19 cellular contexts compared by ENCODE assay signal in the genomic region with DNA sequence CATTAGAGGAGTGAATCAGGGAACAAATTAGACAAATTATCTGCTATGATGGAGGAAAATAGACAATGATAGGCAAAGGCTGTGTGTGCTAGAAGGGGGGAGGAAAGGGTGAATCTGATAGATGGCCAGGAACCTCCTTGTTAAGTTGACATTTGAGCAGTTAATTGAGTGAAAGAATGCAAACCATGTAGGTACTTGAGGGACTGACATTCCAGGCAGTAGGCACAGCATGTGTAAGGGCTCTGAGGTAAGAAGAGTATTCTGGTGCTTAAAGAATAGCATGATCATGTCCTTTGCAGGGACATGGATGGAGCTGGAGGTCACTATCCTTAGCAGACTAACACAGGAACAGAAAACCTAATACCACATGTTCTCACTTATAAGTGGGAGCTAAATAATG. TPM values are rescaled to one million over a fixed set of nuclear protein-coding genes. Genes with fewer than 3 reads are reported as not detected.
DNase-seq lines count a peak whose midpoint lies in the region; ATAC-seq and TF ChIP-seq lines count a peak whose summit lies in the region.
"Had no signal": no experiment of that assay in that cellular context is flagged by ENCODE, and none has a peak within 500 bp of the region (broad histone marks: within the 10 kb centered on the region; RNA-seq: fewer than 3 reads in every experiment).

No MANE protein-coding gene starts in this region.

- H3K27me3 Mint-ChIP-seq in activated CD8-positive, alpha-beta memory T cell treated with anti-CD3 and anti-CD28 coated beads, Interleukin-2, amount 10 ng/mL, durations not matched to agents 7 days and 5 days: peaks cover 15% of the 10 kb centered on the region

- peaks cover 55% of the 10 kb centered on the region for H3K4me1 ChIP-seq in OCI-LY3 (ENCODE audit: low read length)
- H3K4me1 ChIP-seq in thyroid gland: peaks cover 9 to 13% of the 10 kb centered on the region in 2 donors
- H3K4me1 ChIP-seq: Peyer's patch, transverse colon had no signal

- no peaks in the 10 kb centered on the region for H3K27me3 ChIP-seq in OCI-LY3 (ENCODE audit: low read depth, low read length)
- no peaks in the 10 kb centered on the region for H3K27me3 ChIP-seq in thyroid gland
- H3K27me3 ChIP-seq: Peyer's patch, transverse colon had no signal

- H3K36me3 ChIP-seq in OCI-LY3 (replicated peaks; ENCODE audit: low read depth, low read length) (peaks cover 23% of the 10 kb centered on the region), thyroid gland (no peaks in the 10 kb centered on the region)
- H3K36me3 ChIP-seq: Peyer's patch, transverse colon had no signal

- ATAC-seq in HG03469 (IDR thresholded peaks at IDR 0.05; ENCODE audit: unreplicated experiment) (no peak), GM19023 (IDR thresholded peaks at IDR 0.05; ENCODE audit: unreplicated experiment) (no peak)
- no peak for ATAC-seq in activated CD8-positive, alpha-beta memory T cell treated with anti-CD3 and anti-CD28 coated beads, Interleukin-2, amount 10 ng/mL, durations not matched to agents 7 days and 5 days
- ATAC-seq: natural killer cell treated with Interleukin-12 subunit alpha and Interleukin-12 subunit beta and Interleukin-15 and Interleukin-18, amount 100 ng/mL, for 72 hours; SK-N-SH treated with all-trans-retinoic acid at 6 μM for 48 hours; stimulated activated effector memory CD8-positive, alpha-beta T cell treated with anti-CD3 and anti-CD28 coated beads, Interleukin-12 subunit alpha, Interleukin-12 subunit beta, amount 100 ng/mL, for 72 hours had no signal

- no peaks in the 10 kb centered on the region for H3K9me3 Mint-ChIP-seq in activated CD8-positive, alpha-beta memory T cell treated with anti-CD3 and anti-CD28 coated beads, Interleukin-2, amount 10 ng/mL, durations not matched to agents 7 days and 5 days (ENCODE audit: low read depth)
- H3K9me3 Mint-ChIP-seq: natural killer cell treated with Interleukin-12 subunit alpha and Interleukin-12 subunit beta and Interleukin-15 and Interleukin-18, amount 100 ng/mL, for 72 hours; stimulated activated effector memory CD8-positive, alpha-beta T cell treated with anti-CD3 and anti-CD28 coated beads, Interleukin-12 subunit alpha, Interleukin-12 subunit beta, amount 100 ng/mL, for 72 hours had no signal

- peaks cover 89% of the 10 kb centered on the region for H3K79me2 ChIP-seq in OCI-LY3 (ENCODE audit: low read length)

- TF ChIP-seq CTCF in OCI-LY3 (IDR thresholded peaks at IDR 0.05; ENCODE audit: low read depth, low read length) (no peak), thyroid gland (IDR thresholded peaks at IDR 0.05) (no peak)

- no peak overlapping the region for H2AFZ ChIP-seq in OCI-LY3 (ENCODE audit: low read depth, low read length)

- H3K27ac Mint-ChIP-seq in activated CD8-positive, alpha-beta memory T cell treated with anti-CD3 and anti-CD28 coated beads, Interleukin-2, amount 10 ng/mL, durations not matched to agents 7 days and 5 days: no peak overlapping the region
- H3K27ac Mint-ChIP-seq: natural killer cell treated with Interleukin-12 subunit alpha and Interleukin-12 subunit beta and Interleukin-15 and Interleukin-18, amount 100 ng/mL, for 72 hours; stimulated activated effector memory CD8-positive, alpha-beta T cell treated with anti-CD3 and anti-CD28 coated beads, Interleukin-12 subunit alpha, Interleukin-12 subunit beta, amount 100 ng/mL, for 72 hours had no signal

- peak overlapping the region; percentile 82 for H3K4me2 ChIP-seq in OCI-LY3 (ENCODE audit: low read length)

- TF ChIP-seq POLR2A in thyroid gland (IDR thresholded peaks at IDR 0.05): peak in 1 of 2 donors; percentile 33

- H3K36me3 Mint-ChIP-seq in activated CD8-positive, alpha-beta memory T cell treated with anti-CD3 and anti-CD28 coated beads, Interleukin-2, amount 10 ng/mL, durations not matched to agents 7 days and 5 days: no peaks in the 10 kb centered on the region
- H3K36me3 Mint-ChIP-seq: natural killer cell treated with Interleukin-12 subunit alpha and Interleukin-12 subunit beta and Interleukin-15 and Interleukin-18, amount 100 ng/mL, for 72 hours; stimulated activated effector memory CD8-positive, alpha-beta T cell treated with anti-CD3 and anti-CD28 coated beads, Interleukin-12 subunit alpha, Interleukin-12 subunit beta, amount 100 ng/mL, for 72 hours had no signal

- peaks cover 3% of the 10 kb centered on the region; the same call in 1 of the 2 replicates for H4K20me1 ChIP-seq in OCI-LY3 (ENCODE audit: insufficient read depth, low read length)

- no peak overlapping the region for H3K4me3 Mint-ChIP-seq in activated CD8-positive, alpha-beta memory T cell treated with anti-CD3 and anti-CD28 coated beads, Interleukin-2, amount 10 ng/mL, durations not matched to agents 7 days and 5 days
- H3K4me3 Mint-ChIP-seq: natural killer cell treated with Interleukin-12 subunit alpha and Interleukin-12 subunit beta and Interleukin-15 and Interleukin-18, amount 100 ng/mL, for 72 hours; stimulated activated effector memory CD8-positive, alpha-beta T cell treated with anti-CD3 and anti-CD28 coated beads, Interleukin-12 subunit alpha, Interleukin-12 subunit beta, amount 100 ng/mL, for 72 hours had no signal

- H3K4me3 ChIP-seq in OCI-LY3 (ENCODE audit: low read length) (peak overlapping the region; percentile 66), thyroid gland (replicated peaks in 1 of 3) (no peak overlapping the region)
- H3K4me3 ChIP-seq: Peyer's patch, transverse colon had no signal

- DNase-seq in DMS53 (lab: John Stamatoyannopoulos, UW) (peak; percentile 9), DMS53 treated with DMSO at 0.1 percent for 48 hours (lab: John Stamatoyannopoulos, UW; ENCODE audit: unreplicated experiment) (no peak), kidney glomerular epithelial cell (lab: John Stamatoyannopoulos, UW) (peak; percentile 38), thyroid gland (peak; percentile 36 to 50)
- DNase-seq in activated CD8-positive, alpha-beta memory T cell treated with anti-CD3 and anti-CD28 coated beads, Interleukin-2, amount 10 ng/mL, durations not matched to agents 7 days and 5 days: no peak
- DNase-seq: anterior cingulate cortex, DMS79 treated with DMSO at 0.1 percent for 48 hours, NCI-H2107, NCI-H748 treated with DMSO at 0.1 percent for 48 hours, Peyer's patch, transverse colon had no signal

- H3K4me1 Mint-ChIP-seq in activated CD8-positive, alpha-beta memory T cell treated with anti-CD3 and anti-CD28 coated beads, Interleukin-2, amount 10 ng/mL, durations not matched to agents 7 days and 5 days: peaks cover 13% of the 10 kb centered on the region
- H3K4me1 Mint-ChIP-seq: stimulated activated effector memory CD8-positive, alpha-beta T cell treated with anti-CD3 and anti-CD28 coated beads, Interleukin-12 subunit alpha, Interleukin-12 subunit beta, amount 100 ng/mL, for 72 hours had no signal

- CTCF ChIA-PET in activated CD8-positive, alpha-beta memory T cell treated with anti-CD3 and anti-CD28 coated beads, Interleukin-2, amount 10 ng/mL, durations not matched to agents 7 days and 5 days (lab: Charles Lee): interaction anchor here (0.6 kb wide), 1 partner anchor 88 kb away, joined by 3 read pairs; no protein-coding TSS in a partner anchor

- H3K27ac ChIP-seq in OCI-LY3 (ENCODE audit: low read length): peak overlapping the region; percentile 93
- peak overlapping the region; percentile 26 to 77 (median 67) for H3K27ac ChIP-seq in thyroid gland
- H3K27ac ChIP-seq: 22Rv1, C4-2B, transverse colon had no signal

- H3K9me3 ChIP-seq in OCI-LY3 (ENCODE audit: insufficient read depth, low read length) (no peaks in the 10 kb centered on the region), thyroid gland (no peaks in the 10 kb centered on the region)
- H3K9me3 ChIP-seq: Peyer's patch, transverse colon had no signal

- intact Hi-C loops in thyroid gland (cut with DNase I): no loop called here

- peak overlapping the region; percentile 96 for H3K9ac ChIP-seq in OCI-LY3 (ENCODE audit: low read length)

RNA-seq across cellular contexts. Expression of a gene that starts 48.6 kb away (rescaled TPM):
- 100 to 1,000 TPM; 148 to 177 (median 158) TPM for total RNA-seq in thyroid gland
- total RNA-seq in activated CD8-positive, alpha-beta memory T cell treated with anti-CD3 and anti-CD28 coated beads, Interleukin-2, amount 10 ng/mL, durations not matched to agents 7 days and 5 days: 10 to 100 TPM; 98.5 TPM

Comparison
In these comparisons a context has a peak if more than half of its experiments do, and no peak if none do; other contexts are left out.
1. DNase-seq: peak in DMS53 (single experiment), kidney glomerular epithelial cell (single experiment) and thyroid gland (2 of 2); none in DMS53 treated with DMSO at 0.1 percent for 48 hours (single experiment) and activated CD8-positive, alpha-beta memory T cell treated with anti-CD3 and anti-CD28 coated beads, Interleukin-2, amount 10 ng/mL, durations not matched to agents 7 days and 5 days (single experiment).